ENCODE assay signal across 12 cellular contexts in genomic region chr16:82192665-82193064, GRCh38. TPM values are rescaled to one million over a fixed set of nuclear protein-coding genes. Genes with fewer than 3 reads are reported as not detected.
DNase-seq lines count a peak whose midpoint lies in the region; FAIRE-seq and TF ChIP-seq lines count a peak whose summit lies in the region.
"Had no signal": no experiment of that assay in that cellular context is flagged by ENCODE, and none has a peak within 500 bp of the region (broad histone marks: within the 10 kb centered on the region; RNA-seq: fewer than 3 reads in every experiment).

No MANE protein-coding gene starts in this region.

- H3K9me3 ChIP-seq in endothelial cell of umbilical vein (replicated peaks; ENCODE audit: control insufficient read depth, insufficient read depth, low read length), result no peaks in the 10 kb centered on the region
- H3K9me3 ChIP-seq in Peyer's patch, result no peaks in the 10 kb centered on the region
- no peaks in the 10 kb centered on the region for H3K9me3 ChIP-seq in esophagus squamous epithelium
- H3K9me3 ChIP-seq: SJCRH30 had no signal

- TF ChIP-seq CTCF in endothelial cell of umbilical vein (IDR thresholded peaks at IDR 0.05; ENCODE audit: extremely low read depth in 1 of 2, insufficient read depth in 1 of 2, low read depth in 1 of 2, low read length in 2 of 2), result no peak
- TF ChIP-seq CTCF in Peyer's patch (IDR thresholded peaks at IDR 0.05), result no peak
- no peak for TF ChIP-seq CTCF in GM10266 (IDR thresholded peaks at IDR 0.05; ENCODE audit: control insufficient read depth, insufficient read depth, low read depth, missing control alignments)
- TF ChIP-seq CTCF in esophagus squamous epithelium (IDR thresholded peaks at IDR 0.05), result no peak

- WGBS in esophagus squamous epithelium, 2 donors, result 24 to 27% methylated on average over 3 to 4 of the region's 4 CpGs

- DNase-seq in NK-92 treated with Interleukin-12 subunit alpha and Interleukin-12 subunit beta, amount 100 ng/mL, for 24 hours (lab: John Stamatoyannopoulos, UW), result peak; percentile 10
- DNase-seq in NK-92 (lab: John Stamatoyannopoulos, UW; ENCODE audit: unreplicated experiment), result no peak
- DNase-seq in OCI-M1 (lab: John Stamatoyannopoulos, UW), result peak; percentile 14
- DNase-seq in endothelial cell of umbilical vein (ENCODE audit: low read depth, low spot score), result peak; percentile 86
- peak; percentile 21 for DNase-seq in stimulated activated CD4-positive, alpha-beta T cell treated with anti-CD3 and anti-CD28 coated beads, Interleukin-4, amount 100 ng/mL, for 24 hours
- no peak for DNase-seq in Peyer's patch
- DNase-seq in GM10266 (ENCODE audit: extremely low spot score), result no peak
- no peak for DNase-seq in esophagus squamous epithelium (lab: John Stamatoyannopoulos, UW)
- DNase-seq: SJCRH30 had no signal

- H4K20me1 ChIP-seq in endothelial cell of umbilical vein (replicated peaks; ENCODE audit: control insufficient read depth, extremely low read depth, insufficient read depth, low read length), result no peaks in the 10 kb centered on the region

- dilution Hi-C loops in endothelial cell of umbilical vein (cut with MboI; ENCODE audit: extremely low pct_ligation_motif_present, low sequenced_read_pairs), result no loop called here

- H3K4me2 ChIP-seq in endothelial cell of umbilical vein (ENCODE audit: insufficient read depth, low read length), result peak overlapping the region; percentile 56

- TF ChIP-seq POLR2A in endothelial cell of umbilical vein (IDR thresholded peaks at IDR 0.05; ENCODE audit: low read depth, low read length) (peak; percentile 56), Peyer's patch (IDR thresholded peaks at IDR 0.05) (no peak), esophagus squamous epithelium (IDR thresholded peaks at IDR 0.05) (no peak)

- H3K9me1 ChIP-seq in endothelial cell of umbilical vein (replicated peaks; ENCODE audit: control insufficient read depth, extremely low read depth, insufficient read depth, low read length), result no peaks in the 10 kb centered on the region

- no TSS peak for BruUV-seq in endothelial cell of umbilical vein (replicated peaks; lab: Mats Ljungman, UMichigan)

- H3K4me3 ChIP-seq in endothelial cell of umbilical vein (replicated peaks in 1 of 3; ENCODE audit: insufficient read depth in 1 of 3, low read depth in 1 of 3, low read length in 3 of 3) (no peak overlapping the region), Peyer's patch (no peak overlapping the region), esophagus squamous epithelium (no peak overlapping the region)
- H3K4me3 ChIP-seq: SJCRH30 had no signal

- H3K79me2 ChIP-seq in endothelial cell of umbilical vein (ENCODE audit: control insufficient read depth, insufficient read depth, low read length), result no peaks in the 10 kb centered on the region

- no peaks in the 10 kb centered on the region for H3K27me3 ChIP-seq in endothelial cell of umbilical vein (ENCODE audit: control insufficient read depth in 2 of 2, insufficient read depth in 2 of 2, low read length in 2 of 2)
- no peaks in the 10 kb centered on the region for H3K27me3 ChIP-seq in Peyer's patch
- H3K27me3 ChIP-seq in esophagus squamous epithelium, result no peaks in the 10 kb centered on the region
- H3K27me3 ChIP-seq: SJCRH30 had no signal

- H3K4me1 ChIP-seq in endothelial cell of umbilical vein (ENCODE audit: control insufficient read depth, extremely low read depth, insufficient read depth, low read length) (peaks cover 30% of the 10 kb centered on the region), Peyer's patch (no peaks in the 10 kb centered on the region), esophagus squamous epithelium (peaks cover 0 to 6% (median 3%) of the 10 kb centered on the region in 3 donors)
- H3K4me1 ChIP-seq: SJCRH30 had no signal

- H3K27ac ChIP-seq in endothelial cell of umbilical vein (ENCODE audit: insufficient read depth, low read depth, low read length), result peak overlapping the region; percentile 59
- no peak overlapping the region for H3K27ac ChIP-seq in Peyer's patch
- peak overlapping the region in 1 of 4 donors; percentile 58 for H3K27ac ChIP-seq in esophagus squamous epithelium
- H3K27ac ChIP-seq: 22Rv1, SJCRH30 had no signal

- intact Hi-C loops in endothelial cell of umbilical vein (cut with micrococcal nuclease) (loop anchor here (1.0 to 10.0 kb wide), 3 partner anchors 22 to 1152 kb away; partner anchors contain the start of gene MPHOSPH6), esophagus squamous epithelium (cut with DNase I) (no loop called here)

- POLR2A ChIA-PET in endothelial cell of umbilical vein (lab: Charles Lee), result interaction anchor here (0.6 to 1.3 kb wide), 2 partner anchors 23 to 25 kb away, joined by 4 read pairs; partner anchors contain the start of gene MPHOSPH6

- peak; percentile 89 for FAIRE-seq in endothelial cell of umbilical vein (lab: Jason Lieb, UNC)
- FAIRE-seq: endometrium, H1 had no signal

- H3K36me3 ChIP-seq in endothelial cell of umbilical vein (ENCODE audit: control insufficient read depth in 2 of 2, extremely low read depth in 1 of 2, insufficient read depth in 2 of 2, low read length in 2 of 2) (no peaks in the 10 kb centered on the region), Peyer's patch (no peaks in the 10 kb centered on the region), esophagus squamous epithelium (no peaks in the 10 kb centered on the region)
- H3K36me3 ChIP-seq: SJCRH30 had no signal

- CTCF ChIA-PET in endothelial cell of umbilical vein (lab: Charles Lee), result interaction anchor here (1.2 to 1.6 kb wide), 4 partner anchors 13 to 131 kb away, joined by 3 to 7 read pairs (median 4); no protein-coding TSS in a partner anchor

- peak overlapping the region; percentile 44 for H3K9ac ChIP-seq in endothelial cell of umbilical vein (replicated peaks; ENCODE audit: extremely low read depth, insufficient read depth, low read length)

- H2AFZ ChIP-seq in endothelial cell of umbilical vein (ENCODE audit: low read depth, low read length), result peak overlapping the region; percentile 66

TF ChIP-seq in endothelial cell of umbilical vein, 7 proteins besides CTCF, POLR2A, EP300 and RAD21:
- TF ChIP-seq MYC (IDR thresholded peaks at IDR 0.05; ENCODE audit: low read depth, low read length), result no peak
- TF ChIP-seq, protein P1, sequence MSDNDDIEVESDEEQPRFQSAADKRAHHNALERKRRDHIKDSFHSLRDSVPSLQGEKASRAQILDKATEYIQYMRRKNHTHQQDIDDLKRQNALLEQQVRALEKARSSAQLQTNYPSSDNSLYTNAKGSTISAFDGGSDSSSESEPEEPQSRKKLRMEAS (IDR thresholded peaks at IDR 0.05; ENCODE audit: insufficient read depth, insufficient read length), result peak; percentile 41
- no peak for TF ChIP-seq EZH2 (IDR thresholded peaks at IDR 0.05; ENCODE audit: borderline replicate concordance, low read depth, low read length, severe bottlenecking)
- peak; percentile 57 for TF ChIP-seq POLR2AphosphoS5 (IDR thresholded peaks at IDR 0.05; ENCODE audit: insufficient read depth, low read depth, low read length)
- TF ChIP-seq GATA2 (IDR thresholded peaks at IDR 0.05; ENCODE audit: insufficient read depth, insufficient read length, low read depth, low read length), result peak; percentile 86
- TF ChIP-seq FOS (IDR thresholded peaks at IDR 0.05; ENCODE audit: borderline replicate concordance, insufficient read depth, low read length), result peak; percentile 87
- TF ChIP-seq JUN (IDR thresholded peaks at IDR 0.05; ENCODE audit: borderline replicate concordance, insufficient read depth, insufficient read length, low read depth), result peak; percentile 86

RNA-seq across cellular contexts. Expression of gene MPHOSPH6, which starts 22.6 kb away (rescaled TPM):
- 32.0 and 32.5 TPM in 2 replicates for total RNA-seq in endothelial cell of umbilical vein
- 8.3 and 10.9 TPM in 2 replicates for polyA plus RNA-seq in endothelial cell of umbilical vein
- polyA plus RNA-seq in endothelial cell of umbilical vein (2011; cell fraction: cytosol; rRNA removed), result 10.6 and 13.7 TPM in 2 replicates
- 18.7 and 32.5 TPM in 2 replicates for polyA plus RNA-seq in endothelial cell of umbilical vein (2011; cell fraction: nucleus; rRNA removed)
- 31.2 and 59.7 TPM in 2 replicates for polyA plus RNA-seq in endothelial cell of umbilical vein (2012)
- polyA minus RNA-seq in endothelial cell of umbilical vein, result 3.5 and 8.8 TPM in 2 replicates
- polyA minus RNA-seq in endothelial cell of umbilical vein (2011; cell fraction: cytosol; rRNA and poly(A)+ RNA removed), result 6.7 TPM
- 15.6 and 22.2 TPM in 2 replicates for polyA minus RNA-seq in endothelial cell of umbilical vein (2011; cell fraction: nucleus; rRNA and poly(A)+ RNA removed)
- total RNA-seq in Peyer's patch, result 10 to 100 TPM; 33.0 to 56.6 (median 38.5) TPM
- total RNA-seq in esophagus squamous epithelium, result 10 to 100 TPM; 35.3 to 73.5 (median 51.9) TPM

Comparison
In these comparisons a context has a peak if more than half of its experiments do, and no peak if none do; other contexts are left out.
1. DNase-seq: peak in NK-92 treated with Interleukin-12 subunit alpha and Interleukin-12 subunit beta, amount 100 ng/mL, for 24 hours (single experiment), OCI-M1 (single experiment), endothelial cell of umbilical vein (single experiment) and stimulated activated CD4-positive, alpha-beta T cell treated with anti-CD3 and anti-CD28 coated beads, Interleukin-4, amount 100 ng/mL, for 24 hours (single experiment); none in NK-92 (single experiment), Peyer's patch (0 of 3), GM10266 (single experiment) and esophagus squamous epithelium (single experiment).